ENCODE assay signal across 20 cellular contexts in the genomic region with DNA sequence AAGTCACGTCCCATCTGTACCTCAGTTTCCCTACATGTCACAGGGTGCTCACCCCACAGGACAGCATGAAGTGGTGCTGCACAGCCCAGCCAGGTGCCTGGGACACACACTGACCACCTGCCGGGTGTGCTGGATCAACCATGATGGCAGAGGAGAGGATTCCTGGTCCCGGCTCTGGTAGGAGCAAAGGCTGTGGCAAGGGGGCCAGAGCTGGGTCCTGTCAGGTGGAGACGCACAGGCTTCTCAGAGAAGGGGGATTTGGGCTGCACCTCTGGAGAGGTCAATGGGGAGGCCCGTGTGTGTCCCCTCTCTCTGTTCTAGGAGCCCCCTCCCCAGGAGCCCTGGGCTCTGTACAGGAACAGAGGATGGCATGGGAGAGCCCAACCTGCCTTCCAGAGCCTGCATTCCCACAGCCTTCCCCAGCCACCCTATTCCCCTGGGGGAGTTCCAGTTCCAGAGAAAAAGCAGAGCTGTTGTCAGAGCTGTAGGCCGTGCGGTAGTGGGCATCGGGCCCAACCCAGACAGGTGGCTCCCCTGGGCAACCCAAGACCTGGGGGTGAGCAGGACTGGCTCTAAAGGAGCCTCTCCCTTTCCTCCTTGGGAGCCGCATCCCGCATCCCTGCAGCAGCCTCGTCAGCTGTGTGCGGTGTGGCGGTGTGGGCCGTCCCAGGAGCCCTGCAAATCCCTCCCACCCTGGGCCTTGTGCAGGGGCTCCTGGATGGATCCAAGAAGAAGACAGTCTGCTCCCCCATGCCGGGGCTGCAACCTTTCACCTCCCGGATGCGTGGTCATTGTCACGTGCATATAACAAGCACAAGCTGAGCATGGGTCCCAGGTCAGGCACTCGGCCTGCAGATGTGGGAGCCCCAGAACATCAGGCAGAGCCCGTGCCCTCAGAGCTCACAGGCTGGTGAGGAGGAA. TPM values are rescaled to one million over a fixed set of nuclear protein-coding genes. Genes with fewer than 3 reads are reported as not detected.
DNase-seq lines count a peak whose midpoint lies in the region; ATAC-seq, FAIRE-seq and TF ChIP-seq lines count a peak whose summit lies in the region.
"Had no signal": no experiment of that assay in that cellular context is flagged by ENCODE, and none has a peak within 500 bp of the region (broad histone marks: within the 10 kb centered on the region; RNA-seq: fewer than 3 reads in every experiment).

No MANE protein-coding gene starts in this region.

- H3K27ac Mint-ChIP-seq in activated CD4-positive, alpha-beta T cell treated with anti-CD3 and anti-CD28 coated beads for 36 hours = no peak overlapping the region

- H3K4me1 Mint-ChIP-seq in activated CD4-positive, alpha-beta T cell treated with anti-CD3 and anti-CD28 coated beads for 36 hours = peaks cover 5% of the 10 kb centered on the region

- H3K36me3 ChIP-seq in H1 (ENCODE audit: control insufficient read depth in 2 of 4, insufficient read depth in 4 of 4, low read length in 3 of 4) = no peaks in the 10 kb centered on the region
- no peaks in the 10 kb centered on the region for H3K36me3 ChIP-seq in transverse colon
- H3K36me3 ChIP-seq: upper lobe of left lung had no signal

- H3K14ac ChIP-seq in H1 (ENCODE audit: insufficient read length) = no peak overlapping the region

- no peak overlapping the region for H4K5ac ChIP-seq in H1 (ENCODE audit: insufficient read length, low read depth, low read length)

- peak overlapping the region; percentile 60 for H3K18ac ChIP-seq in H1 (ENCODE audit: extremely low read depth, low read length)

- intact Hi-C loops in transverse colon (cut with DNase I; ENCODE audit: low total_unique reads) = no loop called here
- intact Hi-C loops in activated CD4-positive, alpha-beta T cell treated with anti-CD3 and anti-CD28 coated beads for 36 hours (cut with DNase I, micrococcal nuclease) = no loop called here

- no peak for FAIRE-seq in H1 (lab: Jason Lieb, UNC)

- 0 out of 2 replicates have a peak overlapping the region, but pooled peaks have one; percentile 11 for H2AK5ac ChIP-seq in H1 (ENCODE audit: low read depth, low read length)

- H3K4me1 ChIP-seq in H1 (replicated peaks in 1 of 4; ENCODE audit: control insufficient read depth in 3 of 4, insufficient read depth in 4 of 4, low read length in 3 of 4) (peaks cover 8 to 24% (median 17%) of the 10 kb centered on the region in 4 experiments), transverse colon (peaks cover 5 to 49% (median 26%) of the 10 kb centered on the region in 4 donors)

- H3K4ac ChIP-seq in H1 (replicated peaks; ENCODE audit: insufficient read length, low read depth, low read length) = peak overlapping the region; percentile 41

- H4K20me1 ChIP-seq in H1 (replicated peaks in 1 of 2; ENCODE audit: control insufficient read depth in 1 of 2, insufficient read depth in 2 of 2, low read length in 2 of 2) = no peaks in the 10 kb centered on the region

- H3K79me1 ChIP-seq in H1 (ENCODE audit: low read depth, low read length) = no peaks in the 10 kb centered on the region

- no peak overlapping the region for H3K23ac ChIP-seq in H1 (ENCODE audit: insufficient read length)

- H3K9me3 Mint-ChIP-seq in activated CD4-positive, alpha-beta T cell treated with anti-CD3 and anti-CD28 coated beads for 36 hours (ENCODE audit: low read depth) = no peaks in the 10 kb centered on the region
- H3K9me3 Mint-ChIP-seq: CD4-positive, alpha-beta memory T cell had no signal

- no peak for ATAC-seq in activated CD4-positive, alpha-beta T cell treated with anti-CD3 and anti-CD28 coated beads for 36 hours
- ATAC-seq: Right ventricle myocardium inferior; stimulated activated naive CD8-positive, alpha-beta T cell treated with anti-CD3 and anti-CD28 coated beads, Interleukin-15, Interleukin-2, amounts not matched to agents 100 U/mL and 50 U/mL, for 24 hours had no signal

- TF ChIP-seq EP300 in H1 (IDR thresholded peaks at IDR 0.05; ENCODE audit: borderline replicate concordance in 1 of 2, low read depth in 2 of 2, low read length in 2 of 2) = no peak
- no peak for TF ChIP-seq EP300 in transverse colon (IDR thresholded peaks at IDR 0.05; ENCODE audit: low read depth)

- H2BK5ac ChIP-seq in H1 (ENCODE audit: low read depth, low read length) = peak overlapping the region; percentile 28; the same call in 1 of the 2 replicates

- TF ChIP-seq POLR2A in H1 (IDR thresholded peaks at IDR 0.05; ENCODE audit: control extremely low read depth in 1 of 2, low read depth in 2 of 2, low read length in 2 of 2) (no peak), transverse colon (IDR thresholded peaks at IDR 0.05) (no peak)

- no peak overlapping the region for H2AFZ ChIP-seq in H1 (ENCODE audit: low read length)

- H3K4me2 ChIP-seq in H1 (ENCODE audit: insufficient read depth in 1 of 2, low read depth in 2 of 2, low read length in 2 of 2) = no peak overlapping the region

- POLR2A ChIA-PET in H1 (lab: Charles Lee; ENCODE audit: partially characterized antibody) = no interaction called here
- POLR2A ChIA-PET in activated CD4-positive, alpha-beta T cell treated with anti-CD3 and anti-CD28 coated beads for 36 hours (lab: Charles Lee) = no interaction called here

- 84% methylated on average over 15 of the region's 20 CpGs; no CpG with 5 or more reads in 1 of the 2 experiments for WGBS in H1 (ENCODE audit: extremely low coverage in 1 of 2, insufficient coverage in 1 of 2, insufficient read length in 1 of 2, insufficient replicate concordance in 2 of 2, low coverage in 1 of 2, low lambda C conversion rate in 2 of 2, missing lambda C conversion rate in 1 of 2), 2 experiments
- whole genome bisulfite sequencing in transverse colon (ENCODE audit: low coverage in 1 of 2), 2 donors = 72% methylated on average over 14 of the region's 20 CpGs; no CpG with 5 or more reads in 1 of the 2 donors

- no peak overlapping the region for H3K56ac ChIP-seq in H1 (replicated peaks; ENCODE audit: insufficient read length, low read depth, low read length)

- H3K9me3 ChIP-seq in H1 (ENCODE audit: insufficient read depth in 2 of 2, low read depth in 1 of 2, low read length in 1 of 2) (no peaks in the 10 kb centered on the region), transverse colon (no peaks in the 10 kb centered on the region)
- H3K9me3 ChIP-seq: upper lobe of left lung had no signal

- no peak overlapping the region for H3K9ac ChIP-seq in H1 (replicated peaks in 1 of 4; ENCODE audit: extremely low read depth in 1 of 4, low read depth in 3 of 4, low read length in 3 of 4)

- H3K4me3 ChIP-seq in H1 (ENCODE audit: extremely low read depth in 1 of 4, insufficient read depth in 2 of 4, low read depth in 3 of 4, low read length in 4 of 4) (no peak overlapping the region), transverse colon (no peak overlapping the region)
- H3K4me3 ChIP-seq: upper lobe of left lung had no signal

- H2BK15ac ChIP-seq in H1 (ENCODE audit: low read length) = peak overlapping the region; percentile 74

- H3K27ac ChIP-seq in H1 (ENCODE audit: low read depth, low read length) = no peak overlapping the region
- H3K27ac ChIP-seq in transverse colon = peak overlapping the region; percentile 79 to 87 (median 84)

- peak overlapping the region; percentile 72; the same call in 1 of the 2 replicates for H2BK20ac ChIP-seq in H1 (ENCODE audit: low read length)

- no peak overlapping the region for H3K4me3 Mint-ChIP-seq in activated CD4-positive, alpha-beta T cell treated with anti-CD3 and anti-CD28 coated beads for 36 hours
- H3K4me3 Mint-ChIP-seq: CD4-positive, alpha-beta memory T cell had no signal

- in situ Hi-C loops in transverse colon (cut with MboI; ENCODE audit: low pct_ligation_motif_present in 1 of 4, low pct_unique_long_range_greater_than_20kb in 1 of 4, low sequenced_read_pairs in 3 of 4) (loop anchor here in 1 of 4 donors (25.0 kb wide), 1 partner anchor 244 kb away; no protein-coding TSS in a partner anchor), GM13976 (cut with MboI; ENCODE audit: low sequenced_read_pairs, unreplicated experiment) (no loop called here)

- peaks cover 2% of the 10 kb centered on the region for H3K27me3 Mint-ChIP-seq in activated CD4-positive, alpha-beta T cell treated with anti-CD3 and anti-CD28 coated beads for 36 hours

- H4K91ac ChIP-seq in H1 (replicated peaks; ENCODE audit: insufficient read length, low read length) = peak overlapping the region; percentile 52

- no peaks in the 10 kb centered on the region for H3K36me3 Mint-ChIP-seq in activated CD4-positive, alpha-beta T cell treated with anti-CD3 and anti-CD28 coated beads for 36 hours (ENCODE audit: low read depth)
- H3K36me3 Mint-ChIP-seq: CD4-positive, alpha-beta memory T cell had no signal

- TF ChIP-seq RAD21 in H1 (IDR thresholded peaks at IDR 0.05 in 1 of 2, conservative IDR thresholded peaks at IDR 0.05 in 1 of 2; ENCODE audit: low read depth in 2 of 2, low read length in 2 of 2) = no peak

- no peak overlapping the region for H2BK120ac ChIP-seq in H1 (replicated peaks; ENCODE audit: low read depth, low read length)

- DNase-seq in activated CD8-positive, alpha-beta memory T cell treated with anti-CD3 and anti-CD28 coated beads for 24 hours = peak; percentile 46
- DNase-seq in activated CD8-positive, alpha-beta memory T cell treated with anti-CD3 and anti-CD28 coated beads, Interleukin-2, amount 50 U/mL, for 4 hours = no peak
- DNase-seq in NCI-H2107 treated with DMSO at 0.1 percent for 48 hours (lab: John Stamatoyannopoulos, UW; ENCODE audit: unreplicated experiment) (peak; percentile 96), H1 (ENCODE audit: low read depth in 1 of 2, low spot score in 2 of 2) (no peak), transverse colon (no peak), GM13976 (ENCODE audit: low spot score) (no peak), DMS79 (lab: John Stamatoyannopoulos, UW) (no peak)
- DNase-seq in activated CD4-positive, alpha-beta T cell treated with anti-CD3 and anti-CD28 coated beads for 36 hours = no peak
- DNase-seq: activated naive CD4-positive, alpha-beta T cell; CD4-positive, alpha-beta memory T cell; cerebellar nuclear complex; EL; hippocampal formation; kidney glomerular epithelial cell; stimulated activated naive CD8-positive, alpha-beta T cell treated with anti-CD3 and anti-CD28 coated beads, Interleukin-15, Interleukin-2, amounts not matched to agents 100 U/mL and 50 U/mL, for 24 hours had no signal

- no peaks in the 10 kb centered on the region for H3K23me2 ChIP-seq in H1 (ENCODE audit: low read depth, low read length)

- CTCF ChIA-PET in H1 (lab: Charles Lee; ENCODE audit: partially characterized antibody) = interaction anchor here (0.6 to 14.3 kb wide), 8 partner anchors 8 to 132 kb away, joined by 3 to 137 read pairs (median 4); no protein-coding TSS in a partner anchor
- CTCF ChIA-PET in activated CD4-positive, alpha-beta T cell treated with anti-CD3 and anti-CD28 coated beads for 36 hours (lab: Charles Lee) = interaction anchor here (1.1 to 1.5 kb wide), 3 partner anchors 8 to 149 kb away, joined by 3 to 6 read pairs (median 5); no protein-coding TSS in a partner anchor

- peak overlapping the region; percentile 88; the same call in 1 of the 2 replicates for H2BK12ac ChIP-seq in H1 (ENCODE audit: low read depth, low read length)

- H3K79me2 ChIP-seq in H1 (ENCODE audit: control insufficient read depth in 1 of 2, insufficient read depth in 2 of 2, low read length in 2 of 2) = no peaks in the 10 kb centered on the region

- H4K8ac ChIP-seq in H1 (ENCODE audit: extremely low read depth, insufficient read depth, low read length) = peak overlapping the region; percentile 79; the same call in 1 of the 2 replicates

- no peak for TF ChIP-seq CTCF in H1 (IDR thresholded peaks at IDR 0.05; ENCODE audit: control extremely low read depth in 1 of 3, insufficient read depth in 1 of 3, low read depth in 1 of 3, low read length in 3 of 3)
- no peak for TF ChIP-seq CTCF in transverse colon (IDR thresholded peaks at IDR 0.05)
- no peak for TF ChIP-seq CTCF in GM13976 (IDR thresholded peaks at IDR 0.05; ENCODE audit: borderline replicate concordance, control extremely low read depth, extremely low read depth, insufficient read depth, missing control alignments)

- H3K27me3 ChIP-seq in H1 (replicated peaks in 1 of 4; ENCODE audit: control insufficient read depth in 3 of 4, extremely low read depth in 1 of 4, insufficient read depth in 3 of 4, low read length in 3 of 4) = no peaks in the 10 kb centered on the region
- H3K27me3 ChIP-seq in transverse colon = no peaks in the 10 kb centered on the region
- H3K27me3 ChIP-seq: upper lobe of left lung had no signal

RNA-seq across cellular contexts. Expression of gene TFF3, which starts 2.9 kb away (rescaled TPM):
- total RNA-seq in H1 (2021; fragmentation: NEBNext Ultra II Directional; extraction: Animal tissue kit (Norgen Biotek cat#: 25700)) = 1.7 TPM in 1 of 2 replicates, not detected in the other
- 4.1 and 6.7 TPM in 2 replicates for polyA plus RNA-seq in H1 (2011; rRNA removed)
- polyA plus RNA-seq in H1 (2011; cell fraction: cytosol; rRNA removed) = 2.8 TPM
- 2.2 TPM for polyA plus RNA-seq in H1 (2011; cell fraction: nucleus; rRNA removed)
- 1.2 to 4.3 TPM (median 2.0 TPM) in 4 replicates for polyA plus RNA-seq in H1 (2012, experiment 1 of 2)
- polyA plus RNA-seq in H1 (2012, experiment 2 of 2) = 8.3 TPM
- polyA plus RNA-seq in H1 (2013, experiment 1 of 2) = 2.6 TPM
- 2.0 TPM for polyA plus RNA-seq in H1 (2013, experiment 2 of 2)
- polyA minus RNA-seq in H1 (2011; rRNA and poly(A)+ RNA removed) = 0.41 TPM in 1 of 2 replicates, not detected in the other
- not detected for polyA minus RNA-seq in H1 (2011; cell fraction: cytosol; rRNA and poly(A)+ RNA removed)
- not detected for polyA minus RNA-seq in H1 (2011; cell fraction: nucleus; rRNA and poly(A)+ RNA removed)
- total RNA-seq in transverse colon = 1,000 to 10,000 TPM in 1 of 4 donors, 100 to 1,000 TPM in 3; 164 to 2,581 (median 367) TPM
- total RNA-seq in activated CD4-positive, alpha-beta T cell treated with anti-CD3 and anti-CD28 coated beads for 36 hours = not detected
- total RNA-seq: activated CD8-positive, alpha-beta memory T cell treated with anti-CD3 and anti-CD28 coated beads for 36 hours; CD4-positive, alpha-beta memory T cell; T-helper 1 cell treated with Interleukin-12 subunit alpha and Interleukin-12 subunit beta and Interleukin-4 antibody, amounts not matched to agents 30 ng/mL and 1 ng/mL, for 36 hours had no signal
- polyA plus RNA-seq: CD4-positive, alpha-beta memory T cell had no signal

RNA-seq across cellular contexts. Expression of gene TFF2, which starts 32.7 kb away (rescaled TPM):
- total RNA-seq in H1 (2021; fragmentation: NEBNext Ultra II Directional; extraction: Animal tissue kit (Norgen Biotek cat#: 25700)) = not detected in 2 replicates
- polyA plus RNA-seq in H1 (2011; rRNA removed) = not detected in 2 replicates
- polyA plus RNA-seq in H1 (2011; cell fraction: cytosol; rRNA removed) = not detected
- polyA plus RNA-seq in H1 (2011; cell fraction: nucleus; rRNA removed) = not detected
- not detected in 4 replicates for polyA plus RNA-seq in H1 (2012, experiment 1 of 2)
- polyA plus RNA-seq in H1 (2012, experiment 2 of 2) = not detected
- polyA plus RNA-seq in H1 (2013, experiment 1 of 2) = not detected
- not detected for polyA plus RNA-seq in H1 (2013, experiment 2 of 2)
- polyA minus RNA-seq in H1 (2011; rRNA and poly(A)+ RNA removed) = not detected in 2 replicates
- not detected for polyA minus RNA-seq in H1 (2011; cell fraction: cytosol; rRNA and poly(A)+ RNA removed)
- polyA minus RNA-seq in H1 (2011; cell fraction: nucleus; rRNA and poly(A)+ RNA removed) = not detected
- total RNA-seq in transverse colon = under 1 TPM in 1 of 4 donors, not detected in 3; 0.68 TPM
- not detected for total RNA-seq in activated CD4-positive, alpha-beta T cell treated with anti-CD3 and anti-CD28 coated beads for 36 hours
- total RNA-seq: activated CD8-positive, alpha-beta memory T cell treated with anti-CD3 and anti-CD28 coated beads for 36 hours; CD4-positive, alpha-beta memory T cell; Right ventricle myocardium inferior; T-helper 1 cell treated with Interleukin-12 subunit alpha and Interleukin-12 subunit beta and Interleukin-4 antibody, amounts not matched to agents 30 ng/mL and 1 ng/mL, for 36 hours; upper lobe of left lung had no signal
- polyA plus RNA-seq: CD4-positive, alpha-beta memory T cell had no signal

RNA-seq across cellular contexts. Expression of gene TFF1, which starts 48.2 kb away (rescaled TPM):
- total RNA-seq in H1 (2021; fragmentation: NEBNext Ultra II Directional; extraction: Animal tissue kit (Norgen Biotek cat#: 25700)) = not detected in 2 replicates
- not detected in 2 replicates for polyA plus RNA-seq in H1 (2011; rRNA removed)
- not detected for polyA plus RNA-seq in H1 (2011; cell fraction: cytosol; rRNA removed)
- polyA plus RNA-seq in H1 (2011; cell fraction: nucleus; rRNA removed) = not detected
- polyA plus RNA-seq in H1 (2012, experiment 1 of 2) = not detected in 4 replicates
- polyA plus RNA-seq in H1 (2012, experiment 2 of 2) = not detected
- polyA plus RNA-seq in H1 (2013, experiment 1 of 2) = not detected
- not detected for polyA plus RNA-seq in H1 (2013, experiment 2 of 2)
- not detected in 2 replicates for polyA minus RNA-seq in H1 (2011; rRNA and poly(A)+ RNA removed)
- not detected for polyA minus RNA-seq in H1 (2011; cell fraction: cytosol; rRNA and poly(A)+ RNA removed)
- not detected for polyA minus RNA-seq in H1 (2011; cell fraction: nucleus; rRNA and poly(A)+ RNA removed)
- total RNA-seq in transverse colon = 10 to 100 TPM in 2 of 4 donors, 1 to 10 TPM in 1, not detected in 1; 8.6 to 45.3 (median 25.8) TPM
- total RNA-seq in activated CD4-positive, alpha-beta T cell treated with anti-CD3 and anti-CD28 coated beads for 36 hours = not detected
- total RNA-seq: activated CD8-positive, alpha-beta memory T cell treated with anti-CD3 and anti-CD28 coated beads for 36 hours; CD4-positive, alpha-beta memory T cell; M059J; Right ventricle myocardium inferior; T-helper 1 cell treated with Interleukin-12 subunit alpha and Interleukin-12 subunit beta and Interleukin-4 antibody, amounts not matched to agents 30 ng/mL and 1 ng/mL, for 36 hours had no signal
- polyA plus RNA-seq: CD4-positive, alpha-beta memory T cell had no signal

Comparison
In these comparisons a context has a peak if more than half of its experiments do, and no peak if none do; other contexts are left out.
1. DNase-seq: peak in activated CD8-positive, alpha-beta memory T cell treated with anti-CD3 and anti-CD28 coated beads for 24 hours (single experiment) and NCI-H2107 treated with DMSO at 0.1 percent for 48 hours (single experiment); none in activated CD8-positive, alpha-beta memory T cell treated with anti-CD3 and anti-CD28 coated beads, Interleukin-2, amount 50 U/mL, for 4 hours (single experiment), H1 (0 of 2), transverse colon (single experiment), activated CD4-positive, alpha-beta T cell treated with anti-CD3 and anti-CD28 coated beads for 36 hours (single experiment), GM13976 (single experiment) and DMS79 (single experiment).
2. RNA of gene TFF3, which starts 2.9 kb away (total RNA-seq): 164 to 2,581 TPM in transverse colon; 1.7 TPM in H1 and not detected in activated CD4-positive, alpha-beta T cell treated with anti-CD3 and anti-CD28 coated beads for 36 hours; every median in the first group is over 10 times any median in the second.